19 cellular contexts compared by ENCODE assay signal in the genomic region with DNA sequence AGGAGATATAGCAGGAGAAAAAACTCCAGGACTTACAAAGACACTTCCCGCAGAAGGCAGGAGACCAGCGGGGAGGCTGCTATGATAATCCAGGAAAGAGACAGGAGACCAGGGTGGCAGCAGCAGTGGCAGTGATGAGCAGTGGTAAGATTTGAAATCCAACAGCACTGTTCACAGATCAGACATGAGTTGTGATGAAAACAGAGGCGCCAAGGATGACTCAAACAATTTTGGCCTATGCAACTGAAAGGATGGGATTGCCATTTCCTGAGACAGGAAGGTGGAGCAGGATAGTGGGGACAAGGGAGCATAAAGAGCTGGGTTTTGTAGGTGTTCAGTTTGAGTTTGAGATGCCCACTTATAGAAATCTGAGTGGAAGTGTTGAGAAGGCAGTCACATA.
DNase-seq lines count a peak whose midpoint lies in the region; ATAC-seq and TF ChIP-seq lines count a peak whose summit lies in the region.
"Had no signal": no experiment of that assay in that cellular context is flagged by ENCODE, and none has a peak within 500 bp of the region (broad histone marks: within the 10 kb centered on the region; RNA-seq: fewer than 3 reads in every experiment).

No MANE protein-coding gene starts in this region.

- 0 out of 3 replicates have a peak, but pooled peaks have one; percentile 25 for ATAC-seq in RWPE2 (ENCODE audit: low read depth)
- no peak for ATAC-seq in GM18502 (IDR thresholded peaks at IDR 0.05; ENCODE audit: poor library complexity, unreplicated experiment)
- ATAC-seq: GM12878 had no signal

- DNase-seq in Daoy (ENCODE audit: low read depth), result peak; percentile 33
- peak; percentile 74 for DNase-seq in GM23248
- no peak for DNase-seq in RWPE2 (ENCODE audit: low spot score)
- DNase-seq in fibroblast of mammary gland (ENCODE audit: low read depth), result peak; percentile 60
- no peak for DNase-seq in pons (ENCODE audit: low spot score)
- DNase-seq in GDM1 (lab: John Stamatoyannopoulos, UW), result no peak
- no peak for DNase-seq in stimulated activated CD4-positive, alpha-beta T cell treated with anti-CD3 and anti-CD28 coated beads, Interleukin-2, amount 100 ng/mL, for 48 hours
- DNase-seq: ACHN; BE2C; CD4-positive, alpha-beta T cell; NCI-H1436; NCI-H2029; NCI-H2171 treated with DMSO at 0.1 percent for 48 hours; NCI-H510A; NCI-H82; PC-9; SHP77 had no signal

- WGBS in GM23248 (ENCODE audit: low coverage in 1 of 2, low lambda C conversion rate in 2 of 2, missing lambda C conversion rate in 2 of 2), 2 experiments, result 73 to 75% methylated on average over 3 of the region's 3 CpGs

- H3K9me3 ChIP-seq in GM23248 (ENCODE audit: low read depth), result no peaks in the 10 kb centered on the region
- no peaks in the 10 kb centered on the region for H3K9me3 ChIP-seq in RWPE2 (ENCODE audit: severe bottlenecking)
- H3K9me3 ChIP-seq: BE2C had no signal

- H4K20me1 ChIP-seq in GM23248 (ENCODE audit: insufficient read depth), result no peaks in the 10 kb centered on the region

- in situ Hi-C loops in GM23248 (cut with MboI), result no loop called here

- no peak overlapping the region for H2AFZ ChIP-seq in GM23248
- H2AFZ ChIP-seq: PC-9 had no signal

- no peak for TF ChIP-seq CTCF in RWPE2 (IDR thresholded peaks at IDR 0.05; ENCODE audit: poor library complexity, severe bottlenecking)
- TF ChIP-seq CTCF in fibroblast of mammary gland (conservative IDR thresholded peaks at IDR 0.05; ENCODE audit: control insufficient read depth, insufficient read depth, low read depth, low read length), result no peak

- no peaks in the 10 kb centered on the region for H3K27me3 ChIP-seq in GM23248 (replicated peaks; ENCODE audit: insufficient read depth)
- no peaks in the 10 kb centered on the region for H3K27me3 ChIP-seq in RWPE2 (ENCODE audit: insufficient read depth, poor library complexity, severe bottlenecking)
- H3K27me3 ChIP-seq: BE2C had no signal

- H3K4me1 ChIP-seq in GM23248 (ENCODE audit: insufficient read depth), result peaks cover 18% of the 10 kb centered on the region
- H3K4me1 ChIP-seq in RWPE2 (ENCODE audit: insufficient read depth, poor library complexity, severe bottlenecking), result peaks cover 18% of the 10 kb centered on the region
- H3K4me1 ChIP-seq: BE2C had no signal

- H3K4me3 ChIP-seq in GM23248 (no peak overlapping the region), RWPE2 (ENCODE audit: severe bottlenecking) (no peak overlapping the region), fibroblast of mammary gland (ENCODE audit: control insufficient read depth, low read depth, low read length) (no peak overlapping the region)
- H3K4me3 ChIP-seq: GM12878, PC-9 had no signal

- no peaks in the 10 kb centered on the region; the same call in 1 of the 2 replicates for H3K9me2 ChIP-seq in GM23248 (ENCODE audit: insufficient read depth)

- H3K79me2 ChIP-seq in GM23248 (ENCODE audit: insufficient read depth), result no peaks in the 10 kb centered on the region

- peaks cover 8% of the 10 kb centered on the region; the same call in 1 of the 2 replicates for H3F3A ChIP-seq in GM23248 (ENCODE audit: insufficient read depth)

- H3K4me2 ChIP-seq in GM23248 (ENCODE audit: unreplicated experiment), result no peak overlapping the region
- H3K4me2 ChIP-seq: PC-9 had no signal

- H3K27ac ChIP-seq in GM23248 (no peak overlapping the region), RWPE2 (ENCODE audit: poor library complexity, severe bottlenecking) (peak overlapping the region; percentile 11)
- H3K27ac ChIP-seq: PC-9 had no signal

- no peaks in the 10 kb centered on the region for H3K36me3 ChIP-seq in GM23248 (ENCODE audit: low read depth)
- H3K36me3 ChIP-seq in RWPE2 (ENCODE audit: low read depth), result no peaks in the 10 kb centered on the region
- H3K36me3 ChIP-seq: BE2C had no signal

- no peak overlapping the region for H3K9ac ChIP-seq in GM23248

Comparison
In these comparisons a context has a peak if more than half of its experiments do, and no peak if none do; other contexts are left out.
1. DNase-seq: peak in Daoy (single experiment), GM23248 (single experiment) and fibroblast of mammary gland (single experiment); none in RWPE2 (single experiment), pons (single experiment), GDM1 (single experiment) and stimulated activated CD4-positive, alpha-beta T cell treated with anti-CD3 and anti-CD28 coated beads, Interleukin-2, amount 100 ng/mL, for 48 hours (0 of 2).